8 cellular contexts compared by ENCODE assay signal in the genomic region with DNA sequence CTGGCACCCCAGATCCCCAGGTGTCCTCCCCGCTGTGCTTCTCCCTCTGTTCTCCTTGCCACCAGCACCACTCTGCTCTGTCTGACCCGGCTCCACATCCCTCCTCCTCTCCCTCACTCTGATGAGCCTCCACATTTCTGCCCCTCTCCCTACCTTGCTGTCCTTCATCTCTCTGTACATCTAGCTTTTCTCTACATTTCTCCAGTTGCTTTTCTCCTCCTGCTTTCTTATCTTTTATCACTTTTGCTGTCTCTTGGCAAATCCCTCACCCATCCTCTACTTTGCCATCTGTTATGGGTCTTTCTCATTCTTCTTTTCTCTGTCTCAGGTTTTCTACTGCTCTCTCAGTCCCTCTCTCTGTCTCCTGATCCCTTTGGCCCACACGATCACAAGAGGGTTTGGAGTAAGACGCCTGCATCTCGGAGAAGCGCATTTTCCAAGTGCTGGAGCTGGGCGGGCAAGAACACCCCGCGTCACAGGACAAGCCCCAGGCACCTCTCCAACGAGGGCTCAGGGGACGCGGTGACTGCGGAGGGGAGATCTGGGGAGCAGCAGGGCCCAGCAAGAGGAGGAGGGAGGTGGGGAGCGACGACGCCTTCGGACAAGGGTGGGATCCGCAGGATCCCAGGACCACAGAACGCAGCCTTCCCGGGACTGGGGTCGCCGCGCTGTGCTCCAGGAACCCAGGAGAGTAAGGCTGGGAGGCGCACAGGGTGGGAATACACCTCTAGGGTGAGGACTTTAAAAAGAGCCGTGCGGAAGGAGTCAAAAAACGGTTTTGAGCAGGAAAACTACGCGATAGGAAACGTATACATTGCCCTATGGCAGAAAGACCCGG. TPM values are rescaled to one million over a fixed set of nuclear protein-coding genes. Genes with fewer than 3 reads are reported as not detected.
DNase-seq lines count a peak whose midpoint lies in the region; ATAC-seq and TF ChIP-seq lines count a peak whose summit lies in the region.
"Not testable (repeated sequence)": the region's sequence is repeated elsewhere in the genome, so short reads cannot be mapped to it uniquely, and the experiment has no call there.

No MANE protein-coding gene starts in this region.

- TSS peak; percentile 60 for BruUV-seq in MCF 10A (replicated peaks; lab: Mats Ljungman, UMichigan)

- TF ChIP-seq CTCF in activated B cell treated with CpG ODN at 0.5 μM for 24 hours (IDR thresholded peaks at IDR 0.05); MCF 10A (IDR thresholded peaks at IDR 0.05; ENCODE audit: unreplicated experiment); left ventricle myocardium inferior (IDR thresholded peaks at IDR 0.05; ENCODE audit: borderline replicate concordance); suprapubic skin (IDR thresholded peaks at IDR 0.05): not testable (repeated sequence)

- H3K9me3 Mint-ChIP-seq in activated B cell treated with CpG ODN at 0.5 μM for 24 hours; MCF 10A (ENCODE audit: unreplicated experiment): not testable (repeated sequence)
- H3K9me3 Mint-ChIP-seq in naive thymus-derived CD8-positive, alpha-beta T cell: peaks cover 0 to 22% (median 3%) of the 10 kb centered on the region in 9 donors

- not testable (repeated sequence) for H3K27me3 Mint-ChIP-seq in activated B cell treated with CpG ODN at 0.5 μM for 24 hours; MCF 10A (ENCODE audit: insufficient read depth, unreplicated experiment); naive thymus-derived CD8-positive, alpha-beta T cell

- H3K27ac Mint-ChIP-seq in activated B cell treated with CpG ODN at 0.5 μM for 24 hours (peak overlapping the region; percentile 91), MCF 10A (ENCODE audit: low read depth, unreplicated experiment) (peak overlapping the region; percentile 89)
- H3K27ac Mint-ChIP-seq in naive thymus-derived CD8-positive, alpha-beta T cell: peak overlapping the region; percentile 85 to 96 (median 94)

- POLR2A ChIA-PET in activated B cell treated with CpG ODN at 0.5 μM for 24 hours (lab: Charles Lee) (interaction anchor here (0.6 to 2.4 kb wide), 3 partner anchors 37 to 86 kb away, joined by 3 to 9 read pairs (median 4); no protein-coding TSS in a partner anchor), MCF 10A (lab: Yijun Ruan, JAX) (interaction anchor here (1.1 to 1.4 kb wide), 2 partner anchors 36 to 67 kb away, joined by 3 read pairs; partner anchors contain the start of gene ZNF28)
- POLR2A ChIA-PET in naive thymus-derived CD8-positive, alpha-beta T cell (lab: Charles Lee): not testable (repeated sequence)

- H3K36me3 ChIP-seq in KOPT-K1 (ENCODE audit: insufficient read depth, low read length) (peaks cover 30% of the 10 kb centered on the region), left ventricle myocardium inferior (peaks cover 24% of the 10 kb centered on the region), suprapubic skin (peaks cover 26% of the 10 kb centered on the region)

- H3K27ac ChIP-seq in KOPT-K1 (ENCODE audit: low read depth, low read length, poor library complexity, severe bottlenecking): peak overlapping the region; percentile 72
- peak overlapping the region; percentile 60 for H3K27ac ChIP-seq in left ventricle myocardium inferior (replicated peaks)
- H3K27ac ChIP-seq in suprapubic skin: peak overlapping the region; percentile 72

- peaks cover 22% of the 10 kb centered on the region for H3K4me1 Mint-ChIP-seq in activated B cell treated with CpG ODN at 0.5 μM for 24 hours
- H3K4me1 Mint-ChIP-seq in MCF 10A (ENCODE audit: insufficient read depth, unreplicated experiment): not testable (repeated sequence)
- H3K4me1 Mint-ChIP-seq in naive thymus-derived CD8-positive, alpha-beta T cell: peaks cover 13 to 32% (median 30%) of the 10 kb centered on the region in 4 donors

- peak; percentile 49 for DNase-seq in DMS53 (lab: John Stamatoyannopoulos, UW)
- not testable (repeated sequence) for DNase-seq in activated B cell treated with CpG ODN at 0.5 μM for 24 hours; MCF 10A (ENCODE audit: unreplicated experiment); left ventricle myocardium inferior; suprapubic skin (ENCODE audit: low spot score in 2 of 2)
- peak in 2 of 10 donors; percentile 0 to 17 for DNase-seq in naive thymus-derived CD8-positive, alpha-beta T cell

- H3K4me3 Mint-ChIP-seq in activated B cell treated with CpG ODN at 0.5 μM for 24 hours (peak overlapping the region; percentile 95), MCF 10A (ENCODE audit: unreplicated experiment) (peak overlapping the region; percentile 83)
- H3K4me3 Mint-ChIP-seq in naive thymus-derived CD8-positive, alpha-beta T cell: peak overlapping the region; percentile 86 to 99 (median 94)

- not testable (repeated sequence) for TF ChIP-seq POLR2A in suprapubic skin (IDR thresholded peaks at IDR 0.05)

- H3K36me3 Mint-ChIP-seq in activated B cell treated with CpG ODN at 0.5 μM for 24 hours (ENCODE audit: low read depth) (peaks cover 31% of the 10 kb centered on the region), MCF 10A (ENCODE audit: insufficient read depth, unreplicated experiment) (peaks cover 28% of the 10 kb centered on the region)
- H3K36me3 Mint-ChIP-seq in naive thymus-derived CD8-positive, alpha-beta T cell: peaks cover 10 to 49% (median 39%) of the 10 kb centered on the region in 3 donors

- not testable (repeated sequence) for H3K4me1 ChIP-seq in left ventricle myocardium inferior, suprapubic skin

- H3K9me3 ChIP-seq in KOPT-K1 (ENCODE audit: insufficient read depth, low read length, poor library complexity, severe bottlenecking); left ventricle myocardium inferior (replicated peaks); suprapubic skin: not testable (repeated sequence)

- H3K4me3 ChIP-seq in left ventricle myocardium inferior: peak overlapping the region; percentile 76
- peak overlapping the region; percentile 62 for H3K4me3 ChIP-seq in suprapubic skin

- peak; percentile 7 for ATAC-seq in GM21825 (IDR thresholded peaks at IDR 0.05; ENCODE audit: unreplicated experiment)
- not testable (repeated sequence) for ATAC-seq in activated B cell treated with CpG ODN at 0.5 μM for 24 hours (ENCODE audit: low read depth)
- ATAC-seq in naive thymus-derived CD8-positive, alpha-beta T cell: peak; percentile 6 to 35

- not testable (repeated sequence) for TF ChIP-seq EP300 in suprapubic skin (IDR thresholded peaks at IDR 0.05)

- not testable (repeated sequence) for H3K27me3 ChIP-seq in left ventricle myocardium inferior (ENCODE audit: low read depth); suprapubic skin

- WGBS in suprapubic skin: 6% methylated on average over 31 of the region's 31 CpGs

- CTCF ChIA-PET in activated B cell treated with CpG ODN at 0.5 μM for 24 hours (lab: Charles Lee); MCF 10A (lab: Yijun Ruan, JAX): not testable (repeated sequence)

- intact Hi-C loops in activated B cell treated with CpG ODN at 0.5 μM for 24 hours (cut with micrococcal nuclease): loop anchor here (1.0 to 5.0 kb wide), 4 partner anchors 40 to 246 kb away; partner anchors contain the start of genes ZNF160, ZNF320 and ZNF816
- intact Hi-C loops in MCF 10A (cut with micrococcal nuclease): loop anchor here (5.0 kb wide), 1 partner anchor 34 kb away; the partner anchor contains the start of gene ZNF28
- intact Hi-C loops in left ventricle myocardium inferior (cut with micrococcal nuclease): not testable (repeated sequence)

RNA-seq across cellular contexts. Expression of gene ZNF468, which starts 0.7 kb away (rescaled TPM):
- 28.3 and 32.9 TPM in 2 replicates for total RNA-seq in activated B cell treated with CpG ODN at 0.5 μM for 24 hours
- 9.6 and 18.7 TPM in 2 replicates for total RNA-seq in MCF 10A (2022)
- 8.3 TPM for total RNA-seq in left ventricle myocardium inferior
- 10 to 100 TPM; 21.6 to 31.2 TPM for total RNA-seq in naive thymus-derived CD8-positive, alpha-beta T cell
- 10 to 100 TPM; 15.2 to 21.3 (median 16.5) TPM for polyA plus RNA-seq in naive thymus-derived CD8-positive, alpha-beta T cell
- total RNA-seq in suprapubic skin: 10 to 100 TPM; 11.9 to 18.7 (median 17.9) TPM

RNA-seq across cellular contexts. Expression of gene ZNF28, which starts 35.3 kb away (rescaled TPM):
- total RNA-seq in activated B cell treated with CpG ODN at 0.5 μM for 24 hours (18.4 and 24.6 TPM in 2 replicates), MCF 10A (2022) (13.2 and 15.6 TPM in 2 replicates), left ventricle myocardium inferior (7.1 TPM), suprapubic skin (10 to 100 TPM; 10.0 to 16.7 (median 14.9) TPM)
- 10 to 100 TPM; 16.7 to 25.6 TPM for total RNA-seq in naive thymus-derived CD8-positive, alpha-beta T cell
- polyA plus RNA-seq in naive thymus-derived CD8-positive, alpha-beta T cell: 10 to 100 TPM in 2 of 3 donors, 1 to 10 TPM in 1; 8.9 to 13.3 (median 13.1) TPM

RNA-seq across cellular contexts. Expression of gene ZNF320, which starts 40.7 kb away (rescaled TPM):
- total RNA-seq in activated B cell treated with CpG ODN at 0.5 μM for 24 hours (23.0 and 24.0 TPM in 2 replicates), MCF 10A (2022) (4.9 and 5.4 TPM in 2 replicates), left ventricle myocardium inferior (11.1 TPM), suprapubic skin (10 to 100 TPM in 2 of 4 donors, 1 to 10 TPM in 2; 5.3 to 29.3 (median 11.3) TPM)
- 10 to 100 TPM; 25.8 TPM for total RNA-seq in naive thymus-derived CD8-positive, alpha-beta T cell
- 1 to 10 TPM; 5.8 to 8.4 (median 6.1) TPM for polyA plus RNA-seq in naive thymus-derived CD8-positive, alpha-beta T cell
